ENCODE assay signal across 1 cellular context in the genomic region with DNA sequence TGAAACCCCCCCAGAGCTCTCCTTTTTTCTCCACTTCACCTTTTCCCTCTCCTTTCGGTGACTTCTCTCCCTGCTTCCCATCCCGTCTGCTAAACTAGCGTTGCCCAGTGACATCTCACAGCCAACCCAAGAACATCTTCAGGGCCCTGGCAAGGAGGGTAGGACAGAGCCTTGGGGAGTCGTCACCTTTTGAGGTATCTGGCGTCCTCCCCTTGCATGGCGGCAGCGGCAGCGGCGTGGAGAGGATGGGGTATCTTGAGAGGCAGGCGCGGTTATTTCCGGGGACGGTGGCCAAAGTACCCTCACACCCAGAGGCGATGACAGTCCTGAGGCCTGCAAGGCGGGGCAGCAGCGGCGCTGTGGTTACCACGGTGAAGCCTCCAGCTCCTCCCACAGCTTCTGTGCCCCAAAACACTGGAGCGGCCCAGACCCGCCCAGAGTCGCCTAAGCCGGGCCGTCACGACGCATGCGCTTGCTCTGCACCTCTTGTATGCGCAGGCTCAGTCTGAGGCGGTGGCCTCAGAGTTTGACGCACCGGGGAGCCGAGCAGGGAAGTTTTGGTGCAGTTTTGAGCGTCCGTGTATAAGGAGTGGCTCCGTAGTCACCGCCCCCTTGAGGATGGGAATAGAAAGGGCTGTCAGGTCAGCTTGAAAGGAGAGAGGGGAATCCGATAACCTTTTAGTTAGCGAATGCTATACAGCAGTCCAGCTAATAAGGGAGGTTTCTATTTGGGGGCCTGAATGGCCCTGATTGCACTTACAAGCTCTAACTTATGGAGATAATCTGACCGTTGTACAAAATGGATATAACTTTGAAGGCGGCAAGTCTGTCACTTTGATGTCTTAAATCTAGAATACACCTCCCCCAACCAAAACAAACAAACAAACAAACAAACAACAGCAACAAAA.
TF ChIP-seq lines count a peak whose summit lies in the region.

A gene (minus strand): TSS at position 446 of the 908 bp plus-strand sequence. CDS start 228 bp downstream, at position 218.

TF ChIP-seq in HepG2, 621 proteins besides CTCF, POLR2A, EP300 and RAD21 (continued from another document and continues in another):
- TF ChIP-seq, protein P1, sequence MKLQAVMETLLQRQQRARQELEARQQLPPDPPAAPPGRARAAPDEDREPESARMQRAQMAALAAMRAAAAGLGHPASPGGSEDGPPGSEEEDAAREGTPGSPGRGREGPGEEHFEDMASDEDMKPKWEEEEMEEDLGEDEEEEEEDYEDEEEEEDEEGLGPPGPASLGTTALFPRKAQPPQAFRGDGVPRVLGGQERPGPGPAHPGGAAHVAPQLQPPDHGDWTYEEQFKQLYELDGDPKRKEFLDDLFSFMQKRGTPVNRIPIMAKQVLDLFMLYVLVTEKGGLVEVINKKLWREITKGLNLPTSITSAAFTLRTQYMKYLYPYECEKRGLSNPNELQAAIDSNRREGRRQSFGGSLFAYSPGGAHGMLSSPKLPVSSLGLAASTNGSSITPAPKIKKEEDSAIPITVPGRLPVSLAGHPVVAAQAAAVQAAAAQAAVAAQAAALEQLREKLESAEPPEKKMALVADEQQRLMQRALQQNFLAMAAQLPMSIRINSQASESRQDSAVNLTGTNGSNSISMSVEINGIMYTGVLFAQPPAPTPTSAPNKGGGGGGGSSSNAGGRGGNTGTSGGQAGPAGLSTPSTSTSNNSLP (IDR thresholded peaks at IDR 0.05; ENCODE audit: low read depth, low read length): 0 out of 2 replicates have a peak, but pooled peaks have one; percentile 8
- TF ChIP-seq RARA (CRISPR knock-in tag; IDR thresholded peaks at IDR 0.05): no peak
- TF ChIP-seq ZNF567 (CRISPR knock-in tag; IDR thresholded peaks at IDR 0.05; ENCODE audit: borderline replicate concordance): 0 out of 2 replicates have a peak, but pooled peaks have one; percentile 18
- no peak for TF ChIP-seq TP53 (CRISPR knock-in tag; conservative IDR thresholded peaks at IDR 0.05)
- TF ChIP-seq, protein P2, sequence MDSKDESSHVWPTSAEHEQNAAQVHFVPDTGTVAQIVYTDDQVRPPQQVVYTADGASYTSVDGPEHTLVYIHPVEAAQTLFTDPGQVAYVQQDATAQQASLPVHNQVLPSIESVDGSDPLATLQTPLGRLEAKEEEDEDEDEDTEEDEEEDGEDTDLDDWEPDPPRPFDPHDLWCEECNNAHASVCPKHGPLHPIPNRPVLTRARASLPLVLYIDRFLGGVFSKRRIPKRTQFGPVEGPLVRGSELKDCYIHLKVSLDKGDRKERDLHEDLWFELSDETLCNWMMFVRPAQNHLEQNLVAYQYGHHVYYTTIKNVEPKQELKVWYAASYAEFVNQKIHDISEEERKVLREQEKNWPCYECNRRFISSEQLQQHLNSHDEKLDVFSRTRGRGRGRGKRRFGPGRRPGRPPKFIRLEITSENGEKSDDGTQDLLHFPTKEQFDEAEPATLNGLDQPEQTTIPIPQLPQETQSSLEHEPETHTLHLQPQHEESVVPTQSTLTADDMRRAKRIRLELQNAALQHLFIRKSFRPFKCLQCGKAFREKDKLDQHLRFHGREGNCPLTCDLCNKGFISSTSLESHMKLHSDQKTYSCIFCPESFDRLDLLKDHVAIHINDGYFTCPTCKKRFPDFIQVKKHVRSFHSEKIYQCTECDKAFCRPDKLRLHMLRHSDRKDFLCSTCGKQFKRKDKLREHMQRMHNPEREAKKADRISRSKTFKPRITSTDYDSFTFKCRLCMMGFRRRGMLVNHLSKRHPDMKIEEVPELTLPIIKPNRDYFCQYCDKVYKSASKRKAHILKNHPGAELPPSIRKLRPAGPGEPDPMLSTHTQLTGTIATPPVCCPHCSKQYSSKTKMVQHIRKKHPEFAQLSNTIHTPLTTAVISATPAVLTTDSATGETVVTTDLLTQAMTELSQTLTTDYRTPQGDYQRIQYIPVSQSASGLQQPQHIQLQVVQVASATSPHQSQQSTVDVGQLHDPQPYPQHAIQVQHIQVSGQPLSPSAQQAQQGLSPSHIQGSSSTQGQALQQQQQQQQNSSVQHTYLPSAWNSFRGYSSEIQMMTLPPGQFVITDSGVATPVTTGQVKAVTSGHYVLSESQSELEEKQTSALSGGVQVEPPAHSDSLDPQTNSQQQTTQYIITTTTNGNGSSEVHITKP (CRISPR knock-in tag; IDR thresholded peaks at IDR 0.05; ENCODE audit: low read depth): peak; percentile 56; the same call in 1 of the 2 replicates
- TF ChIP-seq SSRP1 (CRISPR knock-in tag; IDR thresholded peaks at IDR 0.05): no peak
- no peak for TF ChIP-seq HOXA9 (CRISPR knock-in tag; IDR thresholded peaks at IDR 0.05; ENCODE audit: borderline replicate concordance)
- TF ChIP-seq SMARCE1 (IDR thresholded peaks at IDR 0.05; ENCODE audit: borderline replicate concordance): no peak
- no peak for TF ChIP-seq PPARG (CRISPR knock-in tag; conservative IDR thresholded peaks at IDR 0.05)
- TF ChIP-seq, protein P3, sequence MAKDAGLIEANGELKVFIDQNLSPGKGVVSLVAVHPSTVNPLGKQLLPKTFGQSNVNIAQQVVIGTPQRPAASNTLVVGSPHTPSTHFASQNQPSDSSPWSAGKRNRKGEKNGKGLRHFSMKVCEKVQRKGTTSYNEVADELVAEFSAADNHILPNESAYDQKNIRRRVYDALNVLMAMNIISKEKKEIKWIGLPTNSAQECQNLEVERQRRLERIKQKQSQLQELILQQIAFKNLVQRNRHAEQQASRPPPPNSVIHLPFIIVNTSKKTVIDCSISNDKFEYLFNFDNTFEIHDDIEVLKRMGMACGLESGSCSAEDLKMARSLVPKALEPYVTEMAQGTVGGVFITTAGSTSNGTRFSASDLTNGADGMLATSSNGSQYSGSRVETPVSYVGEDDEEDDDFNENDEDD (CRISPR knock-in tag; IDR thresholded peaks at IDR 0.05; ENCODE audit: borderline replicate concordance): peak; percentile 20; the same call in 1 of the 2 replicates
- TF ChIP-seq, protein P4, sequence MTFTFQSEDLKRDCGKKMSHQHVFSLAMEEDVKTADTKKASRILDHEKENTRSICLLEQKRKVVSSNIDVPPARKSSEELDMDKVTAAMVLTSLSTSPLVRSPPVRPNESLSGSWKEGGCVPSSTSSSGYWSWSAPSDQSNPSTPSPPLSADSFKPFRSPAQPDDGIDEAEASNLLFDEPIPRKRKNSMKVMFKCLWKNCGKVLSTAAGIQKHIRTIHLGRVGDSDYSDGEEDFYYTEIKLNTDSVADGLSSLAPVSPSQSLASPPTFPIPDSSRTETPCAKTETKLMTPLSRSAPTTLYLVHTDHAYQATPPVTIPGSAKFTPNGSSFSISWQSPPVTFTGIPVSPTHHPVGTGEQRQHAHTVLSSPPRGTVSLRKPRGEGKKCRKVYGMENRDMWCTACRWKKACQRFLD (CRISPR knock-in tag; IDR thresholded peaks at IDR 0.05; ENCODE audit: borderline replicate concordance): no peak
- peak; percentile 37; the same call in 1 of the 2 replicates for TF ChIP-seq DR1 (CRISPR knock-in tag; IDR thresholded peaks at IDR 0.05)
- TF ChIP-seq, protein P5, sequence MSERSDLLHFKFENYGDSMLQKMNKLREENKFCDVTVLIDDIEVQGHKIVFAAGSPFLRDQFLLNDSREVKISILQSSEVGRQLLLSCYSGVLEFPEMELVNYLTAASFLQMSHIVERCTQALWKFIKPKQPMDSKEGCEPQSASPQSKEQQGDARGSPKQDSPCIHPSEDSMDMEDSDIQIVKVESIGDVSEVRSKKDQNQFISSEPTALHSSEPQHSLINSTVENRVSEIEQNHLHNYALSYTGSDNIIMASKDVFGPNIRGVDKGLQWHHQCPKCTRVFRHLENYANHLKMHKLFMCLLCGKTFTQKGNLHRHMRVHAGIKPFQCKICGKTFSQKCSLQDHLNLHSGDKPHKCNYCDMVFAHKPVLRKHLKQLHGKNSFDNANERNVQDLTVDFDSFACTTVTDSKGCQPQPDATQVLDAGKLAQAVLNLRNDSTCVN (CRISPR knock-in tag; IDR thresholded peaks at IDR 0.05; ENCODE audit: borderline replicate concordance): peak; percentile 50; the same call in 1 of the 2 replicates
- TF ChIP-seq MYC (CRISPR knock-in tag; IDR thresholded peaks at IDR 0.05; ENCODE audit: borderline replicate concordance): peak; percentile 16; the same call in 1 of the 2 replicates
- no peak for TF ChIP-seq ZNF3 (CRISPR knock-in tag; IDR thresholded peaks at IDR 0.05)
- no peak for TF ChIP-seq ZNF790 (CRISPR knock-in tag; IDR thresholded peaks at IDR 0.05; ENCODE audit: borderline replicate concordance)
- TF ChIP-seq ASH2L (IDR thresholded peaks at IDR 0.05; ENCODE audit: insufficient read length, low read depth, low read length): peak; percentile 56
- peak; percentile 33; the same call in 1 of the 2 replicates for TF ChIP-seq NFYC (CRISPR knock-in tag; IDR thresholded peaks at IDR 0.05)
- TF ChIP-seq ZNF530 (CRISPR knock-in tag; IDR thresholded peaks at IDR 0.05; ENCODE audit: low read depth): no peak
- TF ChIP-seq ELF3 (CRISPR knock-in tag; IDR thresholded peaks at IDR 0.05): 0 out of 2 replicates have a peak, but pooled peaks have one; percentile 35
- TF ChIP-seq MAZ (IDR thresholded peaks at IDR 0.05; ENCODE audit: borderline replicate concordance, low read depth, low read length): peak; percentile 52; the same call in 1 of the 2 replicates
- no peak; the same call in 1 of the 2 replicates for TF ChIP-seq MAZ (CRISPR knock-in tag; IDR thresholded peaks at IDR 0.05; ENCODE audit: low read depth)
- TF ChIP-seq, protein P6, sequence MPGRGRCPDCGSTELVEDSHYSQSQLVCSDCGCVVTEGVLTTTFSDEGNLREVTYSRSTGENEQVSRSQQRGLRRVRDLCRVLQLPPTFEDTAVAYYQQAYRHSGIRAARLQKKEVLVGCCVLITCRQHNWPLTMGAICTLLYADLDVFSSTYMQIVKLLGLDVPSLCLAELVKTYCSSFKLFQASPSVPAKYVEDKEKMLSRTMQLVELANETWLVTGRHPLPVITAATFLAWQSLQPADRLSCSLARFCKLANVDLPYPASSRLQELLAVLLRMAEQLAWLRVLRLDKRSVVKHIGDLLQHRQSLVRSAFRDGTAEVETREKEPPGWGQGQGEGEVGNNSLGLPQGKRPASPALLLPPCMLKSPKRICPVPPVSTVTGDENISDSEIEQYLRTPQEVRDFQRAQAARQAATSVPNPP (CRISPR knock-in tag; IDR thresholded peaks at IDR 0.05): no peak
- TF ChIP-seq, protein P7, sequence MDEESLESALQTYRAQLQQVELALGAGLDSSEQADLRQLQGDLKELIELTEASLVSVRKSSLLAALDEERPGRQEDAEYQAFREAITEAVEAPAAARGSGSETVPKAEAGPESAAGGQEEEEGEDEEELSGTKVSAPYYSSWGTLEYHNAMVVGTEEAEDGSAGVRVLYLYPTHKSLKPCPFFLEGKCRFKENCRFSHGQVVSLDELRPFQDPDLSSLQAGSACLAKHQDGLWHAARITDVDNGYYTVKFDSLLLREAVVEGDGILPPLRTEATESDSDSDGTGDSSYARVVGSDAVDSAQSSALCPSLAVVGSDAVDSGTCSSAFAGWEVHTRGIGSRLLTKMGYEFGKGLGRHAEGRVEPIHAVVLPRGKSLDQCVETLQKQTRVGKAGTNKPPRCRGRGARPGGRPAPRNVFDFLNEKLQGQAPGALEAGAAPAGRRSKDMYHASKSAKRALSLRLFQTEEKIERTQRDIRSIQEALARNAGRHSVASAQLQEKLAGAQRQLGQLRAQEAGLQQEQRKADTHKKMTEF (CRISPR knock-in tag; IDR thresholded peaks at IDR 0.05): peak; percentile 63
- peak; percentile 51; the same call in 1 of the 2 replicates for TF ChIP-seq ZNF598 (CRISPR knock-in tag; IDR thresholded peaks at IDR 0.05; ENCODE audit: borderline replicate concordance)
- TF ChIP-seq, protein P8, sequence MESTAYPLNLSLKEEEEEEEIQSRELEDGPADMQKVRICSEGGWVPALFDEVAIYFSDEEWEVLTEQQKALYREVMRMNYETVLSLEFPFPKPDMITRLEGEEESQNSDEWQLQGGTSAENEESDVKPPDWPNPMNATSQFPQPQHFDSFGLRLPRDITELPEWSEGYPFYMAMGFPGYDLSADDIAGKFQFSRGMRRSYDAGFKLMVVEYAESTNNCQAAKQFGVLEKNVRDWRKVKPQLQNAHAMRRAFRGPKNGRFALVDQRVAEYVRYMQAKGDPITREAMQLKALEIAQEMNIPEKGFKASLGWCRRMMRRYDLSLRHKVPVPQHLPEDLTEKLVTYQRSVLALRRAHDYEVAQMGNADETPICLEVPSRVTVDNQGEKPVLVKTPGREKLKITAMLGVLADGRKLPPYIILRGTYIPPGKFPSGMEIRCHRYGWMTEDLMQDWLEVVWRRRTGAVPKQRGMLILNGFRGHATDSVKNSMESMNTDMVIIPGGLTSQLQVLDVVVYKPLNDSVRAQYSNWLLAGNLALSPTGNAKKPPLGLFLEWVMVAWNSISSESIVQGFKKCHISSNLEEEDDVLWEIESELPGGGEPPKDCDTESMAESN (CRISPR knock-in tag; conservative IDR thresholded peaks at IDR 0.05): peak; percentile 36; the same call in 1 of the 2 replicates
- peak; percentile 50 for TF ChIP-seq RFX3 (CRISPR knock-in tag; IDR thresholded peaks at IDR 0.05)
- TF ChIP-seq RBFOX2 (IDR thresholded peaks at IDR 0.05; ENCODE audit: low read depth, low read length): peak; percentile 44
- TF ChIP-seq, protein P9, sequence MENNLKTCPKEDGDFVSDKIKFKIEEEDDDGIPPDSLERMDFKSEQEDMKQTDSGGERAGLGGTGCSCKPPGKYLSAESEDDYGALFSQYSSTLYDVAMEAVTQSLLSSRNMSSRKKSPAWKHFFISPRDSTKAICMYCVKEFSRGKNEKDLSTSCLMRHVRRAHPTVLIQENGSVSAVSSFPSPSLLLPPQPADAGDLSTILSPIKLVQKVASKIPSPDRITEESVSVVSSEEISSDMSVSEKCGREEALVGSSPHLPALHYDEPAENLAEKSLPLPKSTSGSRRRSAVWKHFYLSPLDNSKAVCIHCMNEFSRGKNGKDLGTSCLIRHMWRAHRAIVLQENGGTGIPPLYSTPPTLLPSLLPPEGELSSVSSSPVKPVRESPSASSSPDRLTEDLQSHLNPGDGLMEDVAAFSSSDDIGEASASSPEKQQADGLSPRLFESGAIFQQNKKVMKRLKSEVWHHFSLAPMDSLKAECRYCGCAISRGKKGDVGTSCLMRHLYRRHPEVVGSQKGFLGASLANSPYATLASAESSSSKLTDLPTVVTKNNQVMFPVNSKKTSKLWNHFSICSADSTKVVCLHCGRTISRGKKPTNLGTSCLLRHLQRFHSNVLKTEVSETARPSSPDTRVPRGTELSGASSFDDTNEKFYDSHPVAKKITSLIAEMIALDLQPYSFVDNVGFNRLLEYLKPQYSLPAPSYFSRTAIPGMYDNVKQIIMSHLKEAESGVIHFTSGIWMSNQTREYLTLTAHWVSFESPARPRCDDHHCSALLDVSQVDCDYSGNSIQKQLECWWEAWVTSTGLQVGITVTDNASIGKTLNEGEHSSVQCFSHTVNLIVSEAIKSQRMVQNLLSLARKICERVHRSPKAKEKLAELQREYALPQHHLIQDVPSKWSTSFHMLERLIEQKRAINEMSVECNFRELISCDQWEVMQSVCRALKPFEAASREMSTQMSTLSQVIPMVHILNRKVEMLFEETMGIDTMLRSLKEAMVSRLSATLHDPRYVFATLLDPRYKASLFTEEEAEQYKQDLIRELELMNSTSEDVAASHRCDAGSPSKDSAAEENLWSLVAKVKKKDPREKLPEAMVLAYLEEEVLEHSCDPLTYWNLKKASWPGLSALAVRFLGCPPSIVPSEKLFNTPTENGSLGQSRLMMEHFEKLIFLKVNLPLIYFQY (CRISPR knock-in tag; IDR thresholded peaks at IDR 0.05; ENCODE audit: borderline replicate concordance): peak; percentile 96; the same call in 1 of the 2 replicates
- TF ChIP-seq ZNF619 (CRISPR knock-in tag; IDR thresholded peaks at IDR 0.05): peak; percentile 56; the same call in 1 of the 2 replicates
- peak; percentile 54 for TF ChIP-seq FOXP1 (IDR thresholded peaks at IDR 0.05)
- no peak for TF ChIP-seq FOXP1 (CRISPR knock-in tag; IDR thresholded peaks at IDR 0.05)
- TF ChIP-seq SPEN (CRISPR knock-in tag; IDR thresholded peaks at IDR 0.05; ENCODE audit: low read depth): peak; percentile 44; the same call in 1 of the 2 replicates
